ENCODE assay signal across 17 cellular contexts in the genomic region with DNA sequence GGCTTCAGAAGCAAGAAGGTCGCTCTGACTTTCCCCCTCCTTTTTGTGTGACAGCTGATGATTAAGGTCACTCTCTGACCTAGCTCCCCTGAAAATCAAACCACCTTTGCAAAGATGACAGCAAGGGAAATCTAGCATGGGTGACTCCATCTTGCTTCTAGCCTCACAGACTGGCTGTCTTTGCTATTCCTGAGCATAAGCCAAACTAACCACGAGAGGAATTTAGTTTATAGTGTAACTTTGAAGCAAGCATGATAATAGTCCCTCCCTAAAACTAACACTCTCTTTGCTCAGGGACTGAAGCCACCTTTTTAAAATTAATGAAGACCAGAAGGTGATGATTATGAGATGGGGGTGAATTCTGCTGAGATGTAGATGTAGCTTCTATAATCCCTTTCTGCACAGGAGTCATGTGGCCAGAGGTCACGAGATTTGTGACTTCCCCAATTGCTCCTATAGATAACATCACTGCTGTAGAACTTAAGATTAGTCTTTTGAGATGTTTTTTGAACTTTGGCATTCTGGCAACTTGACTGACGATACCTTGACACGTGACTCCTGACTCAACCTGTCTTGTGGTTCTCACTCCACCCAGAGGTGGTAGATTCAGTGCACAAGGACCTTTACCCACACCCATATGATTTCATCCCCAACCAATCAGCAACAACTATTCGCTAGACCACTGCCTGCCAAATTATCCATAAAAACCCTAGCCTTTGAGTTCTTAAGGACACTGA. TPM values are rescaled to one million over a fixed set of nuclear protein-coding genes. Genes with fewer than 3 reads are reported as not detected.
DNase-seq lines count a peak whose midpoint lies in the region; ATAC-seq and TF ChIP-seq lines count a peak whose summit lies in the region.
"Had no signal": no experiment of that assay in that cellular context is flagged by ENCODE, and none has a peak within 500 bp of the region (broad histone marks: within the 10 kb centered on the region; RNA-seq: fewer than 3 reads in every experiment).

No MANE protein-coding gene starts in this region.

- H3K4me1 ChIP-seq in foreskin keratinocyte = no peaks in the 10 kb centered on the region
- H3K4me1 ChIP-seq: A549, SJSA1 had no signal

- TF ChIP-seq CTCF in foreskin keratinocyte (conservative IDR thresholded peaks at IDR 0.05) (no peak), coronary artery (IDR thresholded peaks at IDR 0.05) (no peak)

- no peaks in the 10 kb centered on the region for H3K4me1 Mint-ChIP-seq in activated naive CD8-positive, alpha-beta T cell treated with anti-CD3 and anti-CD28 coated beads, Interleukin-2, amount 50 U/mL, for 24 hours
- H3K4me1 Mint-ChIP-seq in activated naive CD8-positive, alpha-beta T cell treated with anti-CD3 and anti-CD28 coated beads for 36 hours = no peaks in the 10 kb centered on the region

- no peaks in the 10 kb centered on the region for H3K36me3 Mint-ChIP-seq in activated naive CD8-positive, alpha-beta T cell treated with anti-CD3 and anti-CD28 coated beads, Interleukin-2, amount 50 U/mL, for 24 hours (ENCODE audit: low read depth)
- H3K36me3 Mint-ChIP-seq in activated naive CD8-positive, alpha-beta T cell treated with anti-CD3 and anti-CD28 coated beads for 36 hours = no peaks in the 10 kb centered on the region
- H3K36me3 Mint-ChIP-seq: IgD-negative memory B cell had no signal

- H3K27me3 ChIP-seq in foreskin keratinocyte = no peaks in the 10 kb centered on the region
- H3K27me3 ChIP-seq: SJSA1 had no signal

- no peak for DNase-seq in activated naive CD8-positive, alpha-beta T cell treated with anti-CD3 and anti-CD28 coated beads, Interleukin-2, amount 50 U/mL, for 24 hours
- no peak for DNase-seq in activated naive CD8-positive, alpha-beta T cell treated with anti-CD3 and anti-CD28 coated beads for 36 hours
- DNase-seq in OCI-M1 (lab: John Stamatoyannopoulos, UW) (peak; percentile 77), foreskin keratinocyte (no peak), coronary artery (ENCODE audit: low spot score) (no peak)
- DNase-seq in stimulated activated naive CD4-positive, alpha-beta T cell treated with Interleukin-2 at 50 U/mL for 16 hours (lab: John Stamatoyannopoulos, UW) = no peak
- DNase-seq: C1 segment of cervical spinal cord, H7, NCI-H1436, NCI-H2029 treated with DMSO at 0.1 percent for 48 hours, NCI-H510A, NCI-H774, PC-9 had no signal

- ATAC-seq in activated naive CD8-positive, alpha-beta T cell treated with anti-CD3 and anti-CD28 coated beads, Interleukin-2, amount 50 U/mL, for 24 hours = peak; percentile 73
- ATAC-seq in foreskin keratinocyte (peak; percentile 40), GM19023 (IDR thresholded peaks at IDR 0.05; ENCODE audit: unreplicated experiment) (no peak)
- ATAC-seq: A549 had no signal

- H3K27ac ChIP-seq in foreskin keratinocyte (no peak overlapping the region), coronary artery (no peak overlapping the region)
- H3K27ac ChIP-seq: A549, PC-9, SJSA1 had no signal

- peaks cover 1% of the 10 kb centered on the region for H3K27me3 Mint-ChIP-seq in activated naive CD8-positive, alpha-beta T cell treated with anti-CD3 and anti-CD28 coated beads, Interleukin-2, amount 50 U/mL, for 24 hours
- H3K27me3 Mint-ChIP-seq in activated naive CD8-positive, alpha-beta T cell treated with anti-CD3 and anti-CD28 coated beads for 36 hours = peaks cover 6% of the 10 kb centered on the region

- H3K27ac Mint-ChIP-seq in activated naive CD8-positive, alpha-beta T cell treated with anti-CD3 and anti-CD28 coated beads, Interleukin-2, amount 50 U/mL, for 24 hours = no peak overlapping the region
- H3K27ac Mint-ChIP-seq in activated naive CD8-positive, alpha-beta T cell treated with anti-CD3 and anti-CD28 coated beads for 36 hours = no peak overlapping the region

- no peaks in the 10 kb centered on the region for H3K9me3 Mint-ChIP-seq in activated naive CD8-positive, alpha-beta T cell treated with anti-CD3 and anti-CD28 coated beads, Interleukin-2, amount 50 U/mL, for 24 hours
- no peaks in the 10 kb centered on the region for H3K9me3 Mint-ChIP-seq in activated naive CD8-positive, alpha-beta T cell treated with anti-CD3 and anti-CD28 coated beads for 36 hours
- H3K9me3 Mint-ChIP-seq: IgD-negative memory B cell had no signal

- no peak overlapping the region for H3K4me3 Mint-ChIP-seq in activated naive CD8-positive, alpha-beta T cell treated with anti-CD3 and anti-CD28 coated beads, Interleukin-2, amount 50 U/mL, for 24 hours
- H3K4me3 Mint-ChIP-seq in activated naive CD8-positive, alpha-beta T cell treated with anti-CD3 and anti-CD28 coated beads for 36 hours = no peak overlapping the region
- H3K4me3 Mint-ChIP-seq: IgD-negative memory B cell had no signal

- H3K4me3 ChIP-seq in coronary artery = no peak overlapping the region
- H3K4me3 ChIP-seq: A549, PC-9, SJSA1 had no signal

RNA-seq across cellular contexts. Expression of a gene that starts 14.9 kb away (rescaled TPM):
- not detected for total RNA-seq in activated naive CD8-positive, alpha-beta T cell treated with anti-CD3 and anti-CD28 coated beads for 36 hours
- total RNA-seq in foreskin keratinocyte = 5.4 and 7.9 TPM in 2 replicates
- 1.1 and 1.4 TPM in 2 replicates for polyA plus RNA-seq in foreskin keratinocyte
